ENCODE assay signal across 17 cellular contexts in the genomic region with DNA sequence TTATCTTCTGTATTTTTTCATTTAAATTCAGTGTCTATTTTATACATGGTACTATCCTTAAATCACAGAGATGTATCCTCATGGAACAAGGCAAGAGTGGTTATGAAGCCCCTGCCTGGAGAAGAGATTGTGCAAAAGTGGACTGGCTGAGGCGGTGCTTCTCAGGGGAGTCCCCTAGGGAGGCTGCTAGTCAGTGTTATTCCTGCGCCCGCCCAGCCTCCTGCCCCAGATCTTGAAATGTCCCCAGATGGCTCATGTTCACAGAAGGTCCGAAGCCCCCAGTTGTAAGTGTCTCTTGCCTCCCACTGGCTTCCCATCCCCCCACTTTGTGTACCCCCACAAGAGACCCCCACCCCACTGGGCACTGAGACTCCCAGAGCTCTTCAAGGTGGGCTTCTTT.
A peak's percentile ranks its signal among the peaks of the same experiment; 100 is the strongest.
DNase-seq lines count a peak whose midpoint lies in the region; ATAC-seq and TF ChIP-seq lines count a peak whose summit lies in the region.
"Had no signal": no experiment of that assay in that cellular context is flagged by ENCODE, and none has a peak within 500 bp of the region (broad histone marks: within the 10 kb centered on the region; RNA-seq: fewer than 3 reads in every experiment).

No MANE protein-coding gene starts in this region.

- POLR2A ChIA-PET in PC-3 (lab: Charles Lee; ENCODE audit: unreplicated experiment): no interaction called here
- POLR2A ChIA-PET in T-cell (lab: Charles Lee): no interaction called here

- no peak overlapping the region for H2AFZ ChIP-seq in PC-3 (ENCODE audit: low read length)
- H2AFZ ChIP-seq: GM23248 had no signal

- no peaks in the 10 kb centered on the region for H3F3A ChIP-seq in PC-3 (ENCODE audit: low read length, unreplicated experiment)

- no peaks in the 10 kb centered on the region for H3K4me1 Mint-ChIP-seq in T-cell
- H3K4me1 Mint-ChIP-seq: CD14-positive monocyte had no signal

- H4K20me1 ChIP-seq in PC-3 (ENCODE audit: low read length): no peaks in the 10 kb centered on the region

- no peak overlapping the region for H3K4me3 ChIP-seq in PC-3 (ENCODE audit: low read length)
- H3K4me3 ChIP-seq: GM23248 had no signal

- H3K9me3 ChIP-seq in PC-3 (ENCODE audit: low read length): no peaks in the 10 kb centered on the region

- no peak overlapping the region for H3K4me3 Mint-ChIP-seq in T-cell
- H3K4me3 Mint-ChIP-seq: CD14-positive monocyte; CD8-positive, alpha-beta T cell had no signal

- H3K79me2 ChIP-seq in PC-3 (ENCODE audit: low read length): no peaks in the 10 kb centered on the region

- no peak for DNase-seq in Right ventricle myocardium inferior (ENCODE audit: missing footprints)
- DNase-seq in cardiac septum (ENCODE audit: low spot score): no peak
- peak; percentile 52 for DNase-seq in left ventricle myocardium superior
- no peak for DNase-seq in sciatic nerve (ENCODE audit: low spot score)
- no peak for DNase-seq in PC-3
- no peak for DNase-seq in NCI-H345 treated with DMSO at 0.1 percent for 48 hours (lab: John Stamatoyannopoulos, UW; ENCODE audit: unreplicated experiment)
- DNase-seq in T-cell: no peak
- no peak for DNase-seq in NCI-H2081 (lab: John Stamatoyannopoulos, UW)
- DNase-seq: CD8-positive, alpha-beta T cell; COR-L47; DMS153; DMS79 treated with DMSO at 0.1 percent for 48 hours; EL; GM23248 had no signal

- no peaks in the 10 kb centered on the region for H3K36me3 Mint-ChIP-seq in T-cell
- H3K36me3 Mint-ChIP-seq: CD14-positive monocyte; CD8-positive, alpha-beta T cell had no signal

- H3K27ac Mint-ChIP-seq in T-cell: no peak overlapping the region
- H3K27ac Mint-ChIP-seq: CD14-positive monocyte; CD8-positive, alpha-beta T cell had no signal

- H3K9ac ChIP-seq in PC-3 (ENCODE audit: low read length): no peak overlapping the region
- H3K9ac ChIP-seq: GM23248 had no signal

- no peaks in the 10 kb centered on the region for H3K9me2 ChIP-seq in PC-3 (replicated peaks; ENCODE audit: low read length)

- H3K27me3 ChIP-seq in PC-3 (ENCODE audit: low read length): peaks cover 7% of the 10 kb centered on the region; the same call in 1 of the 2 replicates

- H3K4me2 ChIP-seq in PC-3 (ENCODE audit: low read length): no peak overlapping the region

- CTCF ChIA-PET in PC-3 (lab: Charles Lee) (no interaction called here), T-cell (lab: Charles Lee) (no interaction called here)

- ATAC-seq in Right ventricle myocardium inferior: peak; percentile 74
- peak; percentile 79 for ATAC-seq in left ventricle myocardium superior
- peak; percentile 55 for ATAC-seq in sciatic nerve
- ATAC-seq in PC-3: no peak
- no peak for ATAC-seq in T-cell (replicated peaks in 1 of 4)
- ATAC-seq: CD8-positive, alpha-beta T cell had no signal

- no peaks in the 10 kb centered on the region for H3K36me3 ChIP-seq in PC-3 (ENCODE audit: low read depth, low read length)

- no peaks in the 10 kb centered on the region for H3K27me3 Mint-ChIP-seq in T-cell

- H3K9me3 Mint-ChIP-seq in T-cell: no peaks in the 10 kb centered on the region

- H3K4me1 ChIP-seq in PC-3 (ENCODE audit: insufficient read depth, low read length): no peaks in the 10 kb centered on the region

- H3K27ac ChIP-seq in PC-3 (ENCODE audit: low read length): no peak overlapping the region
- H3K27ac ChIP-seq: 22Rv1, GM23248, HL-60 had no signal

- no peak for TF ChIP-seq CTCF in PC-3 (conservative IDR thresholded peaks at IDR 0.05; ENCODE audit: low read depth, low read length)

- intact Hi-C loops in Right ventricle myocardium inferior (cut with DNase I) (no loop called here), cardiac septum (cut with DNase I) (no loop called here), left ventricle myocardium superior (cut with micrococcal nuclease) (no loop called here), sciatic nerve (cut with DNase I) (no loop called here), PC-3 (cut with micrococcal nuclease) (no loop called here)

- no TSS peak for BruUV-seq in PC-3 (replicated peaks; lab: Mats Ljungman, UMichigan)

Comparison
In these comparisons a context has a peak if more than half of its experiments do, and no peak if none do; other contexts are left out.
1. ATAC-seq: peak in Right ventricle myocardium inferior (single experiment), left ventricle myocardium superior (single experiment) and sciatic nerve (single experiment); none in PC-3 (single experiment) and T-cell (0 of 4).